8 cellular contexts compared by ENCODE assay signal in the genomic region with DNA sequence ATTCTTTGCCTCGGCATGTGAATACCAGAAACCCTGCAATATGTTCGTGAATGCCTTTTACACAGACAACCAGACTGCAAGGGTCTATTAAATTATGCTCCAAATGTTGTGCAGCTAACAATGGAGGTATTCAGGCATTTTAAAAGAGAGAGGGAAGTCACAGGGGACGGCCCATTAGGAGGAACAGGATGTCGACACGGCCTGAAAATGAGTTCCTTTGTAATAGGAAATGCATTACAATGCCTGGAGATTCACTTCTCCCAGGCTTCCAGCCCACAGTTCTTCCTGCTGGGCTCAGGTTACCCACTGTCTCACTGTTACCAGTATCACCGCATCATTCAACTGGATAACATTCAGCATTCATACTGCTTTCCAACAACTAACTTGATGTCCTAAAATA. TPM values are rescaled to one million over a fixed set of nuclear protein-coding genes. Genes with fewer than 3 reads are reported as not detected.
DNase-seq lines count a peak whose midpoint lies in the region; ATAC-seq, FAIRE-seq and TF ChIP-seq lines count a peak whose summit lies in the region.

No MANE protein-coding gene starts in this region.

- peak overlapping the region in 2 of 4 donors; percentile 99 to 100 for H3K27ac ChIP-seq in pancreas

- H3K27me3 ChIP-seq in HAP-1 (ENCODE audit: low read depth): peaks cover 13% of the 10 kb centered on the region
- no peaks in the 10 kb centered on the region for H3K27me3 ChIP-seq in pancreas

- no peaks in the 10 kb centered on the region for H3K9me3 ChIP-seq in HAP-1
- H3K9me3 ChIP-seq in pancreas: no peaks in the 10 kb centered on the region

- in situ Hi-C loops in HAP-1 (cut with MboI; ENCODE audit: low sequenced_read_pairs): no loop called here

- TF ChIP-seq CTCF in fibroblast of the aortic adventitia (IDR thresholded peaks at IDR 0.05; ENCODE audit: insufficient read depth, low read length): no peak
- no peak for TF ChIP-seq CTCF in pancreas (IDR thresholded peaks at IDR 0.05)

- H3K4me3 ChIP-seq in HAP-1 (no peak overlapping the region; the same call in 1 of the 2 replicates), fibroblast of the aortic adventitia (ENCODE audit: low read depth, low read length) (peak overlapping the region; percentile 91), pancreas (peak overlapping the region in 3 of 4 donors; percentile 69 to 82 (median 79))

- intact Hi-C loops in pancreas (cut with DNase I): loop anchor here in 1 of 3 donors (10.0 kb wide), 1 partner anchor 105 kb away; no protein-coding TSS in a partner anchor

- H3K4me1 ChIP-seq in HAP-1 (peaks cover 39% of the 10 kb centered on the region), pancreas (peaks cover 13 to 33% (median 31%) of the 10 kb centered on the region in 3 donors)

- no peak for FAIRE-seq in pancreas (lab: Jason Lieb, UNC)

- ATAC-seq in pancreas: no peak
- no peak for ATAC-seq in HG02798 (IDR thresholded peaks at IDR 0.05; ENCODE audit: poor library complexity, unreplicated experiment)

- 18 to 24% methylated on average over 6 of the region's 6 CpGs for WGBS in pancreas, 2 donors

- DNase-seq in AG08395 (ENCODE audit: low spot score) (peak; percentile 63), HAP-1 (ENCODE audit: low spot score in 2 of 2) (peak; percentile 75 to 96), SW480 (ENCODE audit: low spot score) (peak; percentile 67), fibroblast of the aortic adventitia (ENCODE audit: low read depth) (peak; percentile 73), pancreas (no peak), GM19240 (ENCODE audit: insufficient read length, low spot score) (no peak)
- DNase-seq in stimulated activated CD4-positive, alpha-beta T cell treated with anti-CD3 and anti-CD28 coated beads, Interleukin-15, amount 100 ng/mL, for 24 hours: no peak

- no peaks in the 10 kb centered on the region for H3K36me3 ChIP-seq in HAP-1 (replicated peaks)
- no peaks in the 10 kb centered on the region for H3K36me3 ChIP-seq in pancreas

RNA-seq across cellular contexts. Expression of gene DUSP6, which starts 2.5 kb away (rescaled TPM):
- total RNA-seq in fibroblast of the aortic adventitia (ENCODE audit: low replicate concordance) (17.1 and 33.9 TPM in 2 replicates), pancreas (10 to 100 TPM in 4 of 6 donors, 1 to 10 TPM in 2; 5.3 to 26.1 (median 15.3) TPM)
- 10 to 100 TPM in 1 of 2 donors, 1 to 10 TPM in 1; 7.0 to 13.1 TPM for polyA plus RNA-seq in pancreas

Comparison
In these comparisons a context has a peak if more than half of its experiments do, and no peak if none do; other contexts are left out.
1. DNase-seq: peak in AG08395 (single experiment), HAP-1 (2 of 2), SW480 (single experiment) and fibroblast of the aortic adventitia (single experiment); none in pancreas (0 of 6), stimulated activated CD4-positive, alpha-beta T cell treated with anti-CD3 and anti-CD28 coated beads, Interleukin-15, amount 100 ng/mL, for 24 hours (single experiment) and GM19240 (single experiment).